In the genomic region with DNA sequence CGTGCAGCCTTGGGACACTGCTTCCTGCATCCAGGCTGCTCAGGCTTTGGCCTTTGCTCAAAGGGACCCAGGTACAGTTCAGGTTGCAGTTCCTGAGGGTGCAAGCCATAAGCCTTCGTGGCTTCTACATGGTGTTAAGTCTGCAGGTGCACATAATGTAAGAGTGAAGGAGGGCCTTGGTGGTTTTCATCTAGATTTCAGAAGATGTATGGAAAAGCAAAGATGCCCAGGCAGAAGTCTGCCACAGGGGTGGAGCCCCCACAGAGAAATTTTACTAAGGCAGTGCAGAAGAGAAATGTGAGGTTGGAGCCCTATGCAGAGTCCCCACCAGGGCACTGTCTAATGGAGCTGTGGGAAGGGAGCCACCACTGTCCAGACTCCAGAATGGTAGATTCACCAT, we compare ENCODE assay signal across 27 cellular contexts.
"Had no signal": no experiment of that assay in that cellular context is flagged by ENCODE, and none has a peak within 500 bp of the region (broad histone marks: within the 10 kb centered on the region; RNA-seq: fewer than 3 reads in every experiment).

No MANE protein-coding gene starts in this region.

- H3K27me3 ChIP-seq: colonic mucosa, esophagus squamous epithelium, foreskin keratinocyte, gastrocnemius medialis, gastroesophageal sphincter, heart left ventricle, heart right ventricle had no signal

- FAIRE-seq: colon, endometrium, endothelial cell of umbilical vein, frontal cortex had no signal

- H3K4me1 ChIP-seq: colonic mucosa, esophagus squamous epithelium, foreskin keratinocyte, gastrocnemius medialis, gastroesophageal sphincter had no signal

- DNase-seq: colonic mucosa; cortex of kidney; dermis blood vessel endothelial cell; dorsolateral prefrontal cortex; effector CD4-positive, alpha-beta T cell; effector CD8-positive, alpha-beta T cell; effector memory CD4-positive, alpha-beta T cell; effector memory CD8-positive, alpha-beta T cell; endodermal cell; erythroblast; esophagus squamous epithelium; foreskin fibroblast; foreskin keratinocyte; foreskin melanocyte; gastrocnemius medialis; glutamatergic neuron; head of caudate nucleus; heart left ventricle; heart right ventricle had no signal

- H3K4me3 ChIP-seq: colonic mucosa, coronary artery, dorsolateral prefrontal cortex, esophagus squamous epithelium, gastrocnemius medialis, gastroesophageal sphincter, heart left ventricle, heart right ventricle had no signal

- H3K27ac ChIP-seq: colonic mucosa, coronary artery, dorsolateral prefrontal cortex, epithelial cell of prostate, esophagus squamous epithelium, foreskin keratinocyte, gastrocnemius medialis, gastroesophageal sphincter, heart left ventricle, heart right ventricle had no signal

- H3K36me3 ChIP-seq: colonic mucosa, esophagus squamous epithelium, gastrocnemius medialis, gastroesophageal sphincter, heart left ventricle, heart right ventricle had no signal

- H3K9me3 ChIP-seq: colonic mucosa had no signal

- ATAC-seq: effector memory CD8-positive, alpha-beta T cell; esophagus mucosa; foreskin keratinocyte; gastrocnemius medialis; gastroesophageal sphincter; heart left ventricle had no signal
